Comparison of ENCODE assay signal across 8 cellular contexts in the genomic region with DNA sequence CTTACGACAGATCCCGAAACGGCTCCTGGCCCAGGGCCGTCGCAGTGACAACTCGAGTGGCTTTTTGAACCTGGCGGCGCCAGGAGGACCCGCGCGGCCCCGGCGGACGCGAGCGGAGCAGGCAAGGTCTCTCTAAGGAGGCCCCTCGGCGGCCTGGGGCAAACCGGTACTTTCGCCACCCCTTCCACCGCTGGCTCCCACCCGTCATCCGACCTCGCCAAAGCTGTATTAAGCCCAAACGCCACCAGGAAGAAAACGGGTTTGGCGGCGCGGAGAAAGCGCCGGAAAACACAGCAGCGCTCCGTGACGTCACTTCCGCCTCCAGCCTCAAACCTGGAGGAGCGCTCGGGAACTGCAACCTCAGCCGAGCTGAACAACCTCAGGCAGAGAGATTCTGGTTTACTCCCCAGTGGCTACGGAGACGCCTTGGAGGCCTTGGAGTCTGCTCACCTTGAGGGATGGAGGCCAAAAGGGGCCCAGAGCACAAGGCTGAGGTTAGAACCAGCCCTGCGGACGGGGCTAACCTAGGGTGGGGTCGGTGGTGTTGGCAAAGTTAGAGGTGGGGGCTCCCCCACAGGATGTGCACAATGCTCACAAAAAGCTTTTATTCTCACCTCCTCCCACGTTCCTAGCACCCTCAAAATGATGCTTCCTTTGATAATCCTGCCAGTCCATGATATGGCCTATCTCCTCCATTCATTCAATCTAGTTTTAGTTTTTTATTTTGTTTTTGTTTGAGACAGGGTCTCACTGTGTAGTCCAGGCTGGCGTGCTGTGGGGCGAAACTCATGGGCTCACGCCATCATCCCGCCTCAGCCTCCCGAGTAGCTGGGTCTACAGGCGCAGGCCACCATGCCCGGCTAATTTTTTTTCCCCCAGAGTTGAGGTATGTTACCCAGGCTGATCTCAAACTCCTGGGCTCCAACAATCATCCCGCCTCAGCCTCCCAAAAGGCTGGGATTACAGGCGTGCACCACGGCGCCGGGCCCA. TPM values are rescaled to one million over a fixed set of nuclear protein-coding genes. Genes with fewer than 3 reads are reported as not detected.
DNase-seq lines count a peak whose midpoint lies in the region; ATAC-seq and TF ChIP-seq lines count a peak whose summit lies in the region.

A gene (minus strand): TSS at position 295 of the 990 bp plus-strand sequence. CDS start 15,484 bp downstream, outside the sequence.

- ATAC-seq in GM18498 (IDR thresholded peaks at IDR 0.05; ENCODE audit: unreplicated experiment) (peak; percentile 95), HG02943 (IDR thresholded peaks at IDR 0.05; ENCODE audit: low read depth, unreplicated experiment) (peak; percentile 93), GM19328 (IDR thresholded peaks at IDR 0.05; ENCODE audit: unreplicated experiment) (no peak)

- intact Hi-C loops in T-helper 2 cell treated with Interferon-gamma antibody and Interleukin-4, amounts not matched to agents 100 ng/mL and 5 ng/mL, for 36 hours (cut with micrococcal nuclease), result loop anchor here (1.0 to 5.0 kb wide), 7 partner anchors 111 to 361 kb away; a partner anchor contains a TSS
- intact Hi-C loops in ascending aorta (cut with DNase I), result loop anchor here (5.0 to 10.0 kb wide), 3 partner anchors 113 to 359 kb away; a partner anchor contains a TSS

- peak within 1 kb of the TSS; percentile 77 for H3K4me2 ChIP-seq in hepatocyte

- peaks cover 23 to 26% of the 10 kb centered on the region in 2 donors for H3K36me3 ChIP-seq in ascending aorta
- no peaks in the 10 kb centered on the region for H3K36me3 ChIP-seq in hepatocyte (replicated peaks; ENCODE audit: insufficient read depth, low read depth)

- H2AFZ ChIP-seq in hepatocyte, result peak within 1 kb of the TSS; percentile 88

- no peaks in the 10 kb centered on the region for H4K20me1 ChIP-seq in hepatocyte (ENCODE audit: insufficient read depth, poor library complexity, severe bottlenecking)

- peak; percentile 5 for DNase-seq in NCI-H187 treated with DMSO at 0.1 percent for 48 hours (lab: John Stamatoyannopoulos, UW)
- DNase-seq in ascending aorta (ENCODE audit: low spot score in 2 of 2), result peak; percentile 49 to 93
- DNase-seq in hepatocyte (ENCODE audit: low spot score), result peak; percentile 96
- DNase-seq in renal cortical epithelial cell (ENCODE audit: low read depth), result peak; percentile 77

- H3K4me3 ChIP-seq in ascending aorta, result peak within 1 kb of the TSS; percentile 82 to 87
- H3K4me3 ChIP-seq in hepatocyte, result peak within 1 kb of the TSS; percentile 45

- H3K27me3 ChIP-seq in ascending aorta, result no peaks in the 10 kb centered on the region
- H3K27me3 ChIP-seq in hepatocyte, result no peaks in the 10 kb centered on the region

- H3K9me3 ChIP-seq in ascending aorta (no peaks in the 10 kb centered on the region), hepatocyte (ENCODE audit: low read depth) (no peaks in the 10 kb centered on the region)

- peak within 1 kb of the TSS; percentile 84 to 85 for H3K27ac ChIP-seq in ascending aorta
- H3K27ac ChIP-seq in hepatocyte, result peak within 1 kb of the TSS; percentile 84

- H3K4me1 ChIP-seq in ascending aorta, result peaks cover 6 to 12% of the 10 kb centered on the region in 2 donors
- peaks cover 7% of the 10 kb centered on the region for H3K4me1 ChIP-seq in hepatocyte (ENCODE audit: insufficient read depth)

- H3K9me2 ChIP-seq in hepatocyte (replicated peaks; ENCODE audit: insufficient read depth), result no peaks in the 10 kb centered on the region

- TF ChIP-seq CTCF in ascending aorta (IDR thresholded peaks at IDR 0.05), result peak; percentile 75 to 86 (median 78)
- peak; percentile 35 for TF ChIP-seq CTCF in hepatocyte (IDR thresholded peaks at IDR 0.05; ENCODE audit: poor library complexity)

- WGBS in hepatocyte (ENCODE audit: low lambda C conversion rate, missing lambda C conversion rate), result 20% methylated on average over 56 of the region's 56 CpGs

- H3K79me2 ChIP-seq in hepatocyte, result peaks cover 51% of the 10 kb centered on the region

RNA-seq across cellular contexts. Expression of the gene that starts here (rescaled TPM):
- 30.4 and 31.0 TPM in 2 replicates for total RNA-seq in T-helper 2 cell treated with Interferon-gamma antibody and Interleukin-4, amounts not matched to agents 100 ng/mL and 5 ng/mL, for 36 hours
- total RNA-seq in ascending aorta (54.2 TPM), hepatocyte (21.6 and 28.7 TPM in 2 replicates), renal cortical epithelial cell (10.4 and 19.3 TPM in 2 replicates)
- polyA plus RNA-seq in hepatocyte, result 9.3 and 10.1 TPM in 2 replicates

Comparison
In these comparisons a context has a peak if more than half of its experiments do, and no peak if none do; other contexts are left out.
1. DNase-seq: peak in every context shown above with its lines; median percentile 96 in hepatocyte; 77 in renal cortical epithelial cell; 71 in ascending aorta; 5 in NCI-H187 treated with DMSO at 0.1 percent for 48 hours.